7 cellular contexts compared by ENCODE assay signal in the genomic region with DNA sequence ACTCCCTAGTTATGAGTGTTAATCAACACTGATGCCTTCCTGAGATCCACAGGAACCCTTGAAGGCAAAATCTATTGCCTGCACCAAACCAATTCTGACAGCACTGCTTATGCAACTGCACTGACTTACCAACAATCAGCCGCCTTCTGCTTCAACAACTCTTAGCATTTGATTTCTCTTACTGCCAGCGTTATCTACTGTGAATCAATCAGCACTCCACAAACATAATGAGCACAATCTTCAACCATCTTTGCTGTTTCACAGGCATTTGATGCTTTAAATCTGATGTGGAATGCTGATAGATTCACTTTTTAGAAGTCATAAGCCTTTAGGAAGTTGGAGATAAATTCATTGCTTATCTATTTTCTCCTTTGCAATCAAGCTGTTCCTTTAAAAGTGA. TPM values are rescaled to one million over a fixed set of nuclear protein-coding genes. Genes with fewer than 3 reads are reported as not detected.
A peak's percentile ranks its signal among the peaks of the same experiment; 100 is the strongest.
DNase-seq lines count a peak whose midpoint lies in the region; ATAC-seq, FAIRE-seq and TF ChIP-seq lines count a peak whose summit lies in the region.
"Not testable (repeated sequence)": the region's sequence is repeated elsewhere in the genome, so short reads cannot be mapped to it uniquely, and the experiment has no call there.

No MANE protein-coding gene starts in this region.

- H3K4me3 Mint-ChIP-seq in activated CD4-positive, alpha-beta memory T cell treated with anti-CD3 and anti-CD28 coated beads, Interleukin-2, amount 10 ng/mL, durations not matched to agents 7 days and 5 days; activated T-helper 2 cell treated with anti-CD3 and anti-CD28 coated beads, Interferon-gamma antibody, Interleukin-2, Interleukin-4, amounts not matched to agents 10 μg/mL and 5 μg/mL and 100 μg/mL, durations not matched to agents 14 hours and 24 hours and 36 hours (ENCODE audit: low read depth): not testable (repeated sequence)

- in situ Hi-C loops in Panc1 (cut with HindIII; ENCODE audit: low pct_unique_long_range_greater_than_20kb, low sequenced_read_pairs); GM12878 (cut with MboI); HepG2 (cut with HindIII; ENCODE audit: extremely low pct_ligation_motif_present, low pct_unique_long_range_greater_than_20kb): not testable (repeated sequence)

- not testable (repeated sequence) for H3K9ac ChIP-seq in GM12878 (ENCODE audit: control insufficient read depth, insufficient read depth, low read length); HepG2 (ENCODE audit: insufficient read depth, low read depth, low read length); parathyroid adenoma

- H3K4me2 ChIP-seq in GM12878 (ENCODE audit: control insufficient read depth, insufficient read depth); HepG2 (ENCODE audit: low read depth, low read length); parathyroid adenoma (ENCODE audit: low read length): not testable (repeated sequence)

- not testable (repeated sequence) for H3K27me3 Mint-ChIP-seq in activated CD4-positive, alpha-beta memory T cell treated with anti-CD3 and anti-CD28 coated beads, Interleukin-2, amount 10 ng/mL, durations not matched to agents 7 days and 5 days; activated T-helper 2 cell treated with anti-CD3 and anti-CD28 coated beads, Interferon-gamma antibody, Interleukin-2, Interleukin-4, amounts not matched to agents 10 μg/mL and 5 μg/mL and 100 μg/mL, durations not matched to agents 14 hours and 24 hours and 36 hours (ENCODE audit: low read depth)

- SMC1A ChIA-PET in GM12878 (lab: Charles Lee; ENCODE audit: uncharacterized antibody, unreplicated experiment): interaction anchor here (0.9 to 2.2 kb wide), 3 partner anchors 10 to 66 kb away, joined by 3 to 8 read pairs (median 4); no protein-coding TSS in a partner anchor

- not testable (repeated sequence) for ATAC-seq in Panc1, HepG2
- peak; percentile 38; the same call in 2 of the 3 replicates for ATAC-seq in GM12878

- TSS peak; percentile 18 for BruUV-seq in Panc1 (replicated peaks; lab: Mats Ljungman, UMichigan)
- TSS peak; percentile 21 for BruUV-seq in GM12878 (replicated peaks; lab: Mats Ljungman, UMichigan)
- TSS peak; percentile 23 for BruUV-seq in HepG2 (replicated peaks; lab: Mats Ljungman, UMichigan)

- 93% methylated on average over 2 of the region's 2 CpGs for WGBS in GM12878 (ENCODE audit: insufficient coverage, insufficient replicate concordance, low lambda C conversion rate, missing lambda C conversion rate)
- WGBS in HepG2 (ENCODE audit: low lambda C conversion rate): 98% methylated on average over 2 of the region's 2 CpGs

- intact Hi-C loops in Panc1 (cut with micrococcal nuclease; ENCODE audit: unreplicated experiment); GM12878 (cut with micrococcal nuclease; ENCODE audit: unreplicated experiment); HepG2 (cut with micrococcal nuclease; ENCODE audit: unreplicated experiment): not testable (repeated sequence)
- intact Hi-C loops in activated T-helper 2 cell treated with anti-CD3 and anti-CD28 coated beads, Interferon-gamma antibody, Interleukin-2, Interleukin-4, amounts not matched to agents 10 μg/mL and 5 μg/mL and 100 μg/mL, durations not matched to agents 14 hours and 24 hours and 36 hours (cut with micrococcal nuclease): loop anchor here (5.0 kb wide), 2 partner anchors 89 to 541 kb away; a partner anchor contains a TSS

- CTCF ChIA-PET in Panc1 (lab: Charles Lee) (interaction anchor here (0.6 kb wide), 1 partner anchor 657 kb away, joined by 3 read pairs; no protein-coding TSS in a partner anchor), GM12878 (lab: Yijun Ruan, JAX) (interaction anchor here (1.0 to 1.2 kb wide), 2 partner anchors 8 to 17 kb away, joined by 3 read pairs; no protein-coding TSS in a partner anchor)
- CTCF ChIA-PET in activated CD4-positive, alpha-beta memory T cell treated with anti-CD3 and anti-CD28 coated beads, Interleukin-2, amount 10 ng/mL, durations not matched to agents 7 days and 5 days (lab: Charles Lee): interaction anchor here (1.2 kb wide), 1 partner anchor 9 kb away, joined by 3 read pairs; no protein-coding TSS in a partner anchor
- CTCF ChIA-PET in HepG2 (lab: Yijun Ruan, JAX; ENCODE audit: low intra/inter-chr PET ratio, low total read pairs): not testable (repeated sequence)

- H3K4me1 ChIP-seq in Panc1 (ENCODE audit: control insufficient read depth, insufficient read depth, low read length): peaks cover 17% of the 10 kb centered on the region
- not testable (repeated sequence) for H3K4me1 ChIP-seq in GM12878 (ENCODE audit: control insufficient read depth, insufficient read depth, low read length)
- peaks cover 51% of the 10 kb centered on the region for H3K4me1 ChIP-seq in HepG2 (ENCODE audit: insufficient read depth, low read length)
- peaks cover 11% of the 10 kb centered on the region for H3K4me1 ChIP-seq in parathyroid adenoma

- not testable (repeated sequence) for TF ChIP-seq CTCF in Panc1 (IDR thresholded peaks at IDR 0.05); GM12878 (IDR thresholded peaks at IDR 0.05 in 2 of 3, conservative IDR thresholded peaks at IDR 0.05 in 1 of 3; ENCODE audit: control insufficient read depth in 2 of 3, extremely low read depth in 1 of 3, insufficient read depth in 1 of 3, low read depth in 3 of 3, low read length in 3 of 3); HepG2 (CRISPR knock-in tag; IDR thresholded peaks at IDR 0.05); parathyroid adenoma (IDR thresholded peaks at IDR 0.05)

- H3K27ac ChIP-seq in Panc1 (ENCODE audit: low read length); GM12878 (ENCODE audit: control insufficient read depth, insufficient read depth); HepG2 (ENCODE audit: extremely low read length, insufficient read depth, low read length): not testable (repeated sequence)
- H3K27ac ChIP-seq in parathyroid adenoma: peak overlapping the region; percentile 36

- H4K20me1 ChIP-seq in GM12878 (ENCODE audit: control insufficient read depth, insufficient read depth): not testable (repeated sequence)
- peaks cover 17% of the 10 kb centered on the region; the same call in 1 of the 2 replicates for H4K20me1 ChIP-seq in HepG2 (ENCODE audit: insufficient read depth, low read length)

- FAIRE-seq in H54 (lab: Jason Lieb, UNC) (peak; percentile 61), GM12878 (lab: Jason Lieb, UNC) (peak; percentile 31)
- not testable (repeated sequence) for FAIRE-seq in HepG2 (lab: Jason Lieb, UNC)

- DNase-seq in H54 (ENCODE audit: insufficient read length, low spot score); Panc1 (ENCODE audit: low read depth, low spot score); activated CD4-positive, alpha-beta memory T cell treated with anti-CD3 and anti-CD28 coated beads, Interleukin-2, amount 10 ng/mL, durations not matched to agents 7 days and 5 days; activated T-helper 2 cell treated with anti-CD3 and anti-CD28 coated beads, Interferon-gamma antibody, Interleukin-2, Interleukin-4, amounts not matched to agents 10 μg/mL and 5 μg/mL and 100 μg/mL, durations not matched to agents 14 hours and 24 hours and 36 hours (ENCODE audit: low spot score); GM12878 (ENCODE audit: low read depth, low spot score); HepG2 (ENCODE audit: low spot score): not testable (repeated sequence)

- POLR2A ChIA-PET in Panc1 (lab: Charles Lee); GM12878 (lab: Charles Lee): not testable (repeated sequence)
- POLR2A ChIA-PET in activated CD4-positive, alpha-beta memory T cell treated with anti-CD3 and anti-CD28 coated beads, Interleukin-2, amount 10 ng/mL, durations not matched to agents 7 days and 5 days (lab: Charles Lee): interaction anchor here (0.9 to 1.3 kb wide), 3 partner anchors 10 to 145 kb away, joined by 3 to 4 read pairs (median 3); a partner anchor contains a TSS
- POLR2A ChIA-PET in HepG2 (lab: Yijun Ruan, JAX): interaction anchor here (1.2 kb wide), 1 partner anchor 10 kb away, joined by 3 read pairs; no protein-coding TSS in a partner anchor

- H3K27me3 ChIP-seq in Panc1 (ENCODE audit: control insufficient read depth, insufficient read depth, low read length); GM12878 (replicated peaks in 1 of 2; ENCODE audit: control insufficient read depth in 2 of 2, insufficient read depth in 2 of 2, low read length in 1 of 2); HepG2 (ENCODE audit: control insufficient read depth in 1 of 2, insufficient read depth in 2 of 2, low read length in 2 of 2); parathyroid adenoma (ENCODE audit: control insufficient read depth, insufficient read depth, low read length): not testable (repeated sequence)

- not testable (repeated sequence) for H3K4me3 ChIP-seq in Panc1 (ENCODE audit: low read depth in 2 of 2, low read length in 2 of 2); HepG2 (replicated peaks in 1 of 3; ENCODE audit: insufficient read depth in 1 of 3, low read depth in 2 of 3, low read length in 3 of 3); parathyroid adenoma (ENCODE audit: low read depth, low read length)
- H3K4me3 ChIP-seq in GM12878: peak overlapping the region; percentile 3; the same call in 1 of the 2 replicates

- not testable (repeated sequence) for H2AFZ ChIP-seq in GM12878 (ENCODE audit: control insufficient read depth, low read depth, low read length); HepG2 (ENCODE audit: low read length); parathyroid adenoma

- H3K27ac Mint-ChIP-seq in activated CD4-positive, alpha-beta memory T cell treated with anti-CD3 and anti-CD28 coated beads, Interleukin-2, amount 10 ng/mL, durations not matched to agents 7 days and 5 days: peak overlapping the region; percentile 77
- peak overlapping the region; percentile 77 for H3K27ac Mint-ChIP-seq in activated T-helper 2 cell treated with anti-CD3 and anti-CD28 coated beads, Interferon-gamma antibody, Interleukin-2, Interleukin-4, amounts not matched to agents 10 μg/mL and 5 μg/mL and 100 μg/mL, durations not matched to agents 14 hours and 24 hours and 36 hours

- TF ChIP-seq EP300 in GM12878 (IDR thresholded peaks at IDR 0.05; ENCODE audit: borderline replicate concordance in 1 of 2, control insufficient read depth in 1 of 2, low read depth in 2 of 2, low read length in 2 of 2); HepG2 (IDR thresholded peaks at IDR 0.05; ENCODE audit: low read depth in 2 of 2, low read length in 2 of 2); HepG2 (CRISPR knock-in tag; IDR thresholded peaks at IDR 0.05; ENCODE audit: borderline replicate concordance): not testable (repeated sequence)

- RAD21 ChIA-PET in GM12878 (lab: Charles Lee; ENCODE audit: unreplicated experiment): not testable (repeated sequence)

- H3K36me3 Mint-ChIP-seq in activated CD4-positive, alpha-beta memory T cell treated with anti-CD3 and anti-CD28 coated beads, Interleukin-2, amount 10 ng/mL, durations not matched to agents 7 days and 5 days (ENCODE audit: low read depth): peaks cover 80% of the 10 kb centered on the region
- peaks cover 77% of the 10 kb centered on the region for H3K36me3 Mint-ChIP-seq in activated T-helper 2 cell treated with anti-CD3 and anti-CD28 coated beads, Interferon-gamma antibody, Interleukin-2, Interleukin-4, amounts not matched to agents 10 μg/mL and 5 μg/mL and 100 μg/mL, durations not matched to agents 14 hours and 24 hours and 36 hours (ENCODE audit: low read depth)

- not testable (repeated sequence) for H3K36me3 ChIP-seq in Panc1 (ENCODE audit: control insufficient read depth, insufficient read depth, low read length); GM12878 (ENCODE audit: control insufficient read depth in 2 of 2, insufficient read depth in 2 of 2, low read length in 1 of 2); parathyroid adenoma (ENCODE audit: control insufficient read depth, insufficient read depth, low read length)
- peaks cover 3 to 27% of the 10 kb centered on the region in 2 experiments; a peak in 3 of 5 replicates for H3K36me3 ChIP-seq in HepG2 (replicated peaks in 1 of 2; ENCODE audit: control insufficient read depth in 1 of 2, insufficient read depth in 2 of 2, low read length in 2 of 2)

- H3K4me1 Mint-ChIP-seq in activated CD4-positive, alpha-beta memory T cell treated with anti-CD3 and anti-CD28 coated beads, Interleukin-2, amount 10 ng/mL, durations not matched to agents 7 days and 5 days: peaks cover 72% of the 10 kb centered on the region
- H3K4me1 Mint-ChIP-seq in activated T-helper 2 cell treated with anti-CD3 and anti-CD28 coated beads, Interferon-gamma antibody, Interleukin-2, Interleukin-4, amounts not matched to agents 10 μg/mL and 5 μg/mL and 100 μg/mL, durations not matched to agents 14 hours and 24 hours and 36 hours (ENCODE audit: low read depth): peaks cover 68% of the 10 kb centered on the region

- H3K9me3 Mint-ChIP-seq in activated CD4-positive, alpha-beta memory T cell treated with anti-CD3 and anti-CD28 coated beads, Interleukin-2, amount 10 ng/mL, durations not matched to agents 7 days and 5 days; activated T-helper 2 cell treated with anti-CD3 and anti-CD28 coated beads, Interferon-gamma antibody, Interleukin-2, Interleukin-4, amounts not matched to agents 10 μg/mL and 5 μg/mL and 100 μg/mL, durations not matched to agents 14 hours and 24 hours and 36 hours: not testable (repeated sequence)

- H3K9me3 ChIP-seq in Panc1 (ENCODE audit: control insufficient read depth, insufficient read depth, low read depth, low read length); GM12878 (replicated peaks; ENCODE audit: control insufficient read depth, insufficient read depth, low read length); HepG2 (ENCODE audit: low read length); parathyroid adenoma (ENCODE audit: control insufficient read depth, low read length): not testable (repeated sequence)

- not testable (repeated sequence) for TF ChIP-seq RAD21 in GM12878 (IDR thresholded peaks at IDR 0.05; ENCODE audit: insufficient read depth, low read depth, low read length); HepG2 (CRISPR knock-in tag; IDR thresholded peaks at IDR 0.05)

- not testable (repeated sequence) for TF ChIP-seq POLR2A in H54 (IDR thresholded peaks at IDR 0.05; ENCODE audit: low read depth, low read length); GM12878 (IDR thresholded peaks at IDR 0.05; ENCODE audit: low read depth, low read length); HepG2 (IDR thresholded peaks at IDR 0.05; ENCODE audit: insufficient read depth in 1 of 2, low read depth in 2 of 2, low read length in 2 of 2)

- peaks cover 34% of the 10 kb centered on the region for H3K79me2 ChIP-seq in GM12878 (ENCODE audit: control insufficient read depth, insufficient read depth, low read length)
- peaks cover 44% of the 10 kb centered on the region for H3K79me2 ChIP-seq in HepG2 (ENCODE audit: insufficient read depth, low read length)
- not testable (repeated sequence) for H3K79me2 ChIP-seq in parathyroid adenoma

RNA-seq across cellular contexts. Expression of a gene that starts 10.9 kb away (rescaled TPM):
- total RNA-seq in Panc1 (2021; ENCODE audit: unreplicated experiment) (18.5 TPM), GM12878 (2014; rRNA removed) (16.9 and 17.1 TPM in 2 replicates), GM12878 (2014; rRNA removed; fragmentation: Illumina TruSeq; extraction: Trizol) (24.4 and 25.3 TPM in 2 replicates), GM12878 (2021) (27.8 and 28.2 TPM in 2 replicates), HepG2 (2016; rRNA removed; fragmentation: Illumina TruSeq; extraction: Trizol) (31.8 and 49.5 TPM in 2 replicates)
- polyA plus RNA-seq in Panc1 (2012; ENCODE audit: insufficient read length): 12.1 TPM
- total RNA-seq in activated CD4-positive, alpha-beta memory T cell treated with anti-CD3 and anti-CD28 coated beads, Interleukin-2, amount 10 ng/mL, durations not matched to agents 7 days and 5 days: 10 to 100 TPM; 43.7 to 44.0 TPM
- total RNA-seq in activated T-helper 2 cell treated with anti-CD3 and anti-CD28 coated beads, Interferon-gamma antibody, Interleukin-2, Interleukin-4, amounts not matched to agents 10 μg/mL and 5 μg/mL and 100 μg/mL, durations not matched to agents 14 hours and 24 hours and 36 hours: 32.6 and 33.9 TPM in 2 replicates
- 20.3 and 23.6 TPM in 2 replicates for total RNA-seq in GM12878 (2013; cell fraction: nucleolus; rRNA removed)
- polyA plus RNA-seq in GM12878 (2011; ENCODE audit: low read depth): 17.2 TPM
- polyA plus RNA-seq in GM12878 (2011; rRNA removed) (29.9 and 53.8 TPM in 2 replicates), GM12878 (2014; fragmentation: Illumina TruSeq; extraction: Trizol) (35.4 and 46.5 TPM in 2 replicates), GM12878 (2014; fragmentation: Nextera tagmentation; extraction: Ambion mirVana) (10 to 100 TPM; 18.9 to 21.8 TPM), GM12878 (2014; rRNA removed) (20.4 and 24.1 TPM in 2 replicates), GM12878 (2016; fragmentation: Nextera tagmentation; extraction: Ambion mirVana) (10 to 100 TPM; 25.9 to 27.5 TPM), HepG2 (2011; rRNA removed) (12.2 and 17.7 TPM in 2 replicates)
- 12.7 and 18.9 TPM in 2 replicates for polyA plus RNA-seq in GM12878 (2011; cell fraction: cytosol; rRNA removed)
- 24.1 and 28.2 TPM in 2 replicates for polyA plus RNA-seq in GM12878 (2011; cell fraction: nucleus; rRNA removed)
- 29.3 and 34.1 TPM in 2 replicates for polyA plus RNA-seq in GM12878 (2012)
- 16.3 and 25.2 TPM in 2 replicates for polyA minus RNA-seq in GM12878 (2011; rRNA and poly(A)+ RNA removed)
- polyA minus RNA-seq in GM12878 (2011; cell fraction: cytosol; rRNA and poly(A)+ RNA removed): 10.7 and 12.5 TPM in 2 replicates
- 6.3 and 8.2 TPM in 2 replicates for polyA minus RNA-seq in GM12878 (2011; cell fraction: nucleus; rRNA and poly(A)+ RNA removed)
- total RNA-seq in HepG2 (2016; cell fraction: cytosol; rRNA removed; fragmentation: Illumina TruSeq; extraction: Trizol; ENCODE audit: low read depth): 7.7 and 9.1 TPM in 2 replicates
- total RNA-seq in HepG2 (2016; cell fraction: insoluble cytoplasmic fraction; rRNA removed; fragmentation: Illumina TruSeq; extraction: Trizol): 29.0 and 50.3 TPM in 2 replicates
- 10.1 and 12.6 TPM in 2 replicates for total RNA-seq in HepG2 (2016; cell fraction: membrane; rRNA removed; fragmentation: Illumina TruSeq; extraction: Trizol)
- total RNA-seq in HepG2 (2016; cell fraction: nucleus; rRNA removed; fragmentation: Illumina TruSeq; extraction: Trizol): 22.9 and 26.9 TPM in 2 replicates
- 8.2 and 11.6 TPM in 2 replicates for polyA plus RNA-seq in HepG2 (2011; cell fraction: cytosol; rRNA removed)
- 13.6 and 17.0 TPM in 2 replicates for polyA plus RNA-seq in HepG2 (2011; cell fraction: nucleus; rRNA removed)
- polyA plus RNA-seq in HepG2 (2012): 20.5 and 26.3 TPM in 2 replicates
- 4.2 and 4.6 TPM in 2 replicates for polyA plus RNA-seq in HepG2 (2016; cell fraction: cytosol; fragmentation: Illumina TruSeq; extraction: Trizol; ENCODE audit: low read depth)
- 35.7 and 36.7 TPM in 2 replicates for polyA plus RNA-seq in HepG2 (2016; cell fraction: insoluble cytoplasmic fraction; fragmentation: Illumina TruSeq; extraction: Trizol; ENCODE audit: low read depth)
- 6.5 and 6.6 TPM in 2 replicates for polyA plus RNA-seq in HepG2 (2016; cell fraction: membrane; fragmentation: Illumina TruSeq; extraction: Trizol; ENCODE audit: low read depth)
- 28.9 and 31.3 TPM in 2 replicates for polyA plus RNA-seq in HepG2 (2016; cell fraction: nucleus; fragmentation: Illumina TruSeq; extraction: Trizol; ENCODE audit: insufficient read depth, low read depth)
- polyA minus RNA-seq in HepG2 (2011; rRNA and poly(A)+ RNA removed; ENCODE audit: low replicate concordance): 1.3 and 3.0 TPM in 2 replicates
- 9.8 and 13.1 TPM in 2 replicates for polyA minus RNA-seq in HepG2 (2011; cell fraction: cytosol; rRNA and poly(A)+ RNA removed)
- 22.7 and 25.5 TPM in 2 replicates for polyA minus RNA-seq in HepG2 (2011; cell fraction: nucleus; rRNA and poly(A)+ RNA removed)

RNA-seq across cellular contexts. Expression of a gene that starts 10.9 kb away (rescaled TPM):
- total RNA-seq in Panc1 (2021; ENCODE audit: unreplicated experiment) (9.6 TPM), GM12878 (2014; rRNA removed) (6.9 and 8.3 TPM in 2 replicates), GM12878 (2014; rRNA removed; fragmentation: Illumina TruSeq; extraction: Trizol) (9.7 and 10.4 TPM in 2 replicates), GM12878 (2021) (13.9 TPM in 2 replicates), HepG2 (2016; rRNA removed; fragmentation: Illumina TruSeq; extraction: Trizol) (15.0 and 19.1 TPM in 2 replicates)
- polyA plus RNA-seq in Panc1 (2012; ENCODE audit: insufficient read length): 7.1 TPM
- 10 to 100 TPM; 20.3 to 20.9 TPM for total RNA-seq in activated CD4-positive, alpha-beta memory T cell treated with anti-CD3 and anti-CD28 coated beads, Interleukin-2, amount 10 ng/mL, durations not matched to agents 7 days and 5 days
- total RNA-seq in activated T-helper 2 cell treated with anti-CD3 and anti-CD28 coated beads, Interferon-gamma antibody, Interleukin-2, Interleukin-4, amounts not matched to agents 10 μg/mL and 5 μg/mL and 100 μg/mL, durations not matched to agents 14 hours and 24 hours and 36 hours: 27.8 and 28.7 TPM in 2 replicates
- total RNA-seq in GM12878 (2013; cell fraction: nucleolus; rRNA removed): 39.7 and 42.9 TPM in 2 replicates
- polyA plus RNA-seq in GM12878 (2011; ENCODE audit: low read depth): 4.1 TPM
- polyA plus RNA-seq in GM12878 (2011; rRNA removed) (6.5 and 7.4 TPM in 2 replicates), GM12878 (2014; fragmentation: Illumina TruSeq; extraction: Trizol) (9.2 and 11.8 TPM in 2 replicates), GM12878 (2014; fragmentation: Nextera tagmentation; extraction: Ambion mirVana) (1 to 10 TPM; 3.5 to 4.0 TPM), GM12878 (2014; rRNA removed) (3.8 and 4.4 TPM in 2 replicates), GM12878 (2016; fragmentation: Nextera tagmentation; extraction: Ambion mirVana) (1 to 10 TPM; 9.3 to 10.0 TPM), HepG2 (2011; rRNA removed) (2.2 and 3.0 TPM in 2 replicates)
- polyA plus RNA-seq in GM12878 (2011; cell fraction: cytosol; rRNA removed): 2.9 and 3.5 TPM in 2 replicates
- polyA plus RNA-seq in GM12878 (2011; cell fraction: nucleus; rRNA removed): 5.2 and 6.4 TPM in 2 replicates
- polyA plus RNA-seq in GM12878 (2012): 6.3 and 7.0 TPM in 2 replicates
- polyA minus RNA-seq in GM12878 (2011; rRNA and poly(A)+ RNA removed): 9.2 and 12.8 TPM in 2 replicates
- polyA minus RNA-seq in GM12878 (2011; cell fraction: cytosol; rRNA and poly(A)+ RNA removed): 2.9 and 3.7 TPM in 2 replicates
- polyA minus RNA-seq in GM12878 (2011; cell fraction: nucleus; rRNA and poly(A)+ RNA removed): 9.3 and 16.5 TPM in 2 replicates
- 1.3 TPM in 2 replicates for total RNA-seq in HepG2 (2016; cell fraction: cytosol; rRNA removed; fragmentation: Illumina TruSeq; extraction: Trizol; ENCODE audit: low read depth)
- total RNA-seq in HepG2 (2016; cell fraction: insoluble cytoplasmic fraction; rRNA removed; fragmentation: Illumina TruSeq; extraction: Trizol): 13.4 and 18.0 TPM in 2 replicates
- 5.1 and 6.0 TPM in 2 replicates for total RNA-seq in HepG2 (2016; cell fraction: membrane; rRNA removed; fragmentation: Illumina TruSeq; extraction: Trizol)
- 14.1 and 14.6 TPM in 2 replicates for total RNA-seq in HepG2 (2016; cell fraction: nucleus; rRNA removed; fragmentation: Illumina TruSeq; extraction: Trizol)
- 1.6 and 2.0 TPM in 2 replicates for polyA plus RNA-seq in HepG2 (2011; cell fraction: cytosol; rRNA removed)
- polyA plus RNA-seq in HepG2 (2011; cell fraction: nucleus; rRNA removed): 2.6 and 3.1 TPM in 2 replicates
- 3.9 and 4.1 TPM in 2 replicates for polyA plus RNA-seq in HepG2 (2012)
- 0.86 and 1.0 TPM in 2 replicates for polyA plus RNA-seq in HepG2 (2016; cell fraction: cytosol; fragmentation: Illumina TruSeq; extraction: Trizol; ENCODE audit: low read depth)
- polyA plus RNA-seq in HepG2 (2016; cell fraction: insoluble cytoplasmic fraction; fragmentation: Illumina TruSeq; extraction: Trizol; ENCODE audit: low read depth): 12.0 and 12.6 TPM in 2 replicates
- polyA plus RNA-seq in HepG2 (2016; cell fraction: membrane; fragmentation: Illumina TruSeq; extraction: Trizol; ENCODE audit: low read depth): 2.5 and 2.8 TPM in 2 replicates
- polyA plus RNA-seq in HepG2 (2016; cell fraction: nucleus; fragmentation: Illumina TruSeq; extraction: Trizol; ENCODE audit: insufficient read depth, low read depth): 11.8 and 12.9 TPM in 2 replicates
- 3.4 and 6.8 TPM in 2 replicates for polyA minus RNA-seq in HepG2 (2011; rRNA and poly(A)+ RNA removed; ENCODE audit: low replicate concordance)
- polyA minus RNA-seq in HepG2 (2011; cell fraction: cytosol; rRNA and poly(A)+ RNA removed): 2.7 and 3.1 TPM in 2 replicates
- polyA minus RNA-seq in HepG2 (2011; cell fraction: nucleus; rRNA and poly(A)+ RNA removed): 19.2 and 19.4 TPM in 2 replicates

RNA-seq across cellular contexts. Expression of a gene that starts 41.2 kb away (rescaled TPM):
- total RNA-seq in Panc1 (2021; ENCODE audit: unreplicated experiment) (2.5 TPM), GM12878 (2014; rRNA removed) (2.6 TPM in 2 replicates), GM12878 (2014; rRNA removed; fragmentation: Illumina TruSeq; extraction: Trizol) (2.7 and 3.3 TPM in 2 replicates), GM12878 (2021) (1.8 and 2.4 TPM in 2 replicates), HepG2 (2016; rRNA removed; fragmentation: Illumina TruSeq; extraction: Trizol) (0.32 and 0.46 TPM in 2 replicates)
- polyA plus RNA-seq in Panc1 (2012; ENCODE audit: insufficient read length): 1.1 TPM
- total RNA-seq in activated CD4-positive, alpha-beta memory T cell treated with anti-CD3 and anti-CD28 coated beads, Interleukin-2, amount 10 ng/mL, durations not matched to agents 7 days and 5 days: 10 to 100 TPM; 33.6 to 34.4 TPM
- 6.4 and 7.5 TPM in 2 replicates for total RNA-seq in activated T-helper 2 cell treated with anti-CD3 and anti-CD28 coated beads, Interferon-gamma antibody, Interleukin-2, Interleukin-4, amounts not matched to agents 10 μg/mL and 5 μg/mL and 100 μg/mL, durations not matched to agents 14 hours and 24 hours and 36 hours
- 16.5 and 17.1 TPM in 2 replicates for total RNA-seq in GM12878 (2013; cell fraction: nucleolus; rRNA removed)
- polyA plus RNA-seq in GM12878 (2011; ENCODE audit: low read depth): 3.2 TPM
- polyA plus RNA-seq in GM12878 (2011; rRNA removed) (3.1 and 3.8 TPM in 2 replicates), GM12878 (2014; fragmentation: Illumina TruSeq; extraction: Trizol) (2.1 and 5.7 TPM in 2 replicates), GM12878 (2014; fragmentation: Nextera tagmentation; extraction: Ambion mirVana) (1 to 10 TPM in 1 of 2 experiments, under 1 TPM in 1; 0.32 to 1.2 TPM), GM12878 (2014; rRNA removed) (1.2 and 1.4 TPM in 2 replicates), GM12878 (2016; fragmentation: Nextera tagmentation; extraction: Ambion mirVana) (under 1 TPM; 0.21 to 0.98 TPM), HepG2 (2011; rRNA removed) (0.16 and 0.56 TPM in 2 replicates)
- polyA plus RNA-seq in GM12878 (2011; cell fraction: cytosol; rRNA removed): 1.2 and 2.2 TPM in 2 replicates
- 3.2 and 5.2 TPM in 2 replicates for polyA plus RNA-seq in GM12878 (2011; cell fraction: nucleus; rRNA removed)
- polyA plus RNA-seq in GM12878 (2012): 1.8 and 2.9 TPM in 2 replicates
- polyA minus RNA-seq in GM12878 (2011; rRNA and poly(A)+ RNA removed): 3.3 and 4.2 TPM in 2 replicates
- 0.73 and 0.94 TPM in 2 replicates for polyA minus RNA-seq in GM12878 (2011; cell fraction: cytosol; rRNA and poly(A)+ RNA removed)
- 3.5 and 3.7 TPM in 2 replicates for polyA minus RNA-seq in GM12878 (2011; cell fraction: nucleus; rRNA and poly(A)+ RNA removed)
- not detected in 2 replicates for total RNA-seq in HepG2 (2016; cell fraction: cytosol; rRNA removed; fragmentation: Illumina TruSeq; extraction: Trizol; ENCODE audit: low read depth)
- 0.41 and 0.51 TPM in 2 replicates for total RNA-seq in HepG2 (2016; cell fraction: insoluble cytoplasmic fraction; rRNA removed; fragmentation: Illumina TruSeq; extraction: Trizol)
- 0.17 and 0.19 TPM in 2 replicates for total RNA-seq in HepG2 (2016; cell fraction: membrane; rRNA removed; fragmentation: Illumina TruSeq; extraction: Trizol)
- total RNA-seq in HepG2 (2016; cell fraction: nucleus; rRNA removed; fragmentation: Illumina TruSeq; extraction: Trizol): 0.31 and 1.8 TPM in 2 replicates
- 0.25 and 0.36 TPM in 2 replicates for polyA plus RNA-seq in HepG2 (2011; cell fraction: cytosol; rRNA removed)
- 0.23 and 0.42 TPM in 2 replicates for polyA plus RNA-seq in HepG2 (2011; cell fraction: nucleus; rRNA removed)
- polyA plus RNA-seq in HepG2 (2012): 0.48 and 0.56 TPM in 2 replicates
- not detected in 2 replicates for polyA plus RNA-seq in HepG2 (2016; cell fraction: cytosol; fragmentation: Illumina TruSeq; extraction: Trizol; ENCODE audit: low read depth)
- 0.52 and 0.87 TPM in 2 replicates for polyA plus RNA-seq in HepG2 (2016; cell fraction: insoluble cytoplasmic fraction; fragmentation: Illumina TruSeq; extraction: Trizol; ENCODE audit: low read depth)
- not detected in 2 replicates for polyA plus RNA-seq in HepG2 (2016; cell fraction: membrane; fragmentation: Illumina TruSeq; extraction: Trizol; ENCODE audit: low read depth)
- polyA plus RNA-seq in HepG2 (2016; cell fraction: nucleus; fragmentation: Illumina TruSeq; extraction: Trizol; ENCODE audit: insufficient read depth, low read depth): 0.35 TPM in 1 of 2 replicates, not detected in the other
- polyA minus RNA-seq in HepG2 (2011; rRNA and poly(A)+ RNA removed; ENCODE audit: low replicate concordance): 12.2 TPM in 1 of 2 replicates, not detected in the other
- 0.79 and 0.97 TPM in 2 replicates for polyA minus RNA-seq in HepG2 (2011; cell fraction: cytosol; rRNA and poly(A)+ RNA removed)
- polyA minus RNA-seq in HepG2 (2011; cell fraction: nucleus; rRNA and poly(A)+ RNA removed): 0.37 and 0.64 TPM in 2 replicates
